In genomic region chr3:99108508-99108907, GRCh38 we compare ENCODE assay signal across 9 cellular contexts.
A peak's percentile ranks its signal among the peaks of the same experiment; 100 is the strongest.
DNase-seq lines count a peak whose midpoint lies in the region; ATAC-seq and TF ChIP-seq lines count a peak whose summit lies in the region.
"Had no signal": no experiment of that assay in that cellular context is flagged by ENCODE, and none has a peak within 500 bp of the region (broad histone marks: within the 10 kb centered on the region; RNA-seq: fewer than 3 reads in every experiment).

No MANE protein-coding gene starts in this region.

- ATAC-seq in gastroesophageal sphincter = peak; percentile 75

- WGBS in gastroesophageal sphincter (ENCODE audit: low coverage in 1 of 2), 2 donors = 3 to 14% methylated on average over 2 of the region's 2 CpGs

- H3K27ac ChIP-seq in gastroesophageal sphincter = no peak overlapping the region

- TF ChIP-seq CTCF in gastroesophageal sphincter (IDR thresholded peaks at IDR 0.05) = no peak

- H3K4me3 ChIP-seq in gastroesophageal sphincter = no peak overlapping the region

- DNase-seq in A172 (ENCODE audit: low spot score) (peak; percentile 85), H4 (ENCODE audit: low spot score) (peak; percentile 59), amniotic stem cell (lab: John Stamatoyannopoulos, UW) (peak; percentile 54), activated T-cell treated with anti-CD3 and anti-CD28 coated beads for 4 hours (no peak), NCI-H446 (lab: John Stamatoyannopoulos, UW) (no peak), OCI-M2 (lab: John Stamatoyannopoulos, UW; ENCODE audit: unreplicated experiment) (no peak)
- DNase-seq in activated CD4-positive, alpha-beta T cell treated with anti-CD3 and anti-CD28 coated beads for 4 hours = no peak
- DNase-seq: C1 segment of cervical spinal cord had no signal

- no peaks in the 10 kb centered on the region for H3K9me3 ChIP-seq in gastroesophageal sphincter

- H3K36me3 ChIP-seq in gastroesophageal sphincter = no peaks in the 10 kb centered on the region

- peaks cover 0 to 3% (median 0%) of the 10 kb centered on the region in 3 donors for H3K4me1 ChIP-seq in gastroesophageal sphincter

- TF ChIP-seq POLR2A in gastroesophageal sphincter (IDR thresholded peaks at IDR 0.05) = no peak

- no peaks in the 10 kb centered on the region for H3K27me3 ChIP-seq in gastroesophageal sphincter

- TF ChIP-seq EP300 in gastroesophageal sphincter (IDR thresholded peaks at IDR 0.05) = no peak

Comparison
In these comparisons a context has a peak if more than half of its experiments do, and no peak if none do; other contexts are left out.
1. DNase-seq: peak in A172 (single experiment), H4 (single experiment) and amniotic stem cell (single experiment); none in activated T-cell treated with anti-CD3 and anti-CD28 coated beads for 4 hours (single experiment), NCI-H446 (0 of 2), OCI-M2 (single experiment) and activated CD4-positive, alpha-beta T cell treated with anti-CD3 and anti-CD28 coated beads for 4 hours (0 of 2).